2 cellular contexts compared by ENCODE assay signal in the genomic region with DNA sequence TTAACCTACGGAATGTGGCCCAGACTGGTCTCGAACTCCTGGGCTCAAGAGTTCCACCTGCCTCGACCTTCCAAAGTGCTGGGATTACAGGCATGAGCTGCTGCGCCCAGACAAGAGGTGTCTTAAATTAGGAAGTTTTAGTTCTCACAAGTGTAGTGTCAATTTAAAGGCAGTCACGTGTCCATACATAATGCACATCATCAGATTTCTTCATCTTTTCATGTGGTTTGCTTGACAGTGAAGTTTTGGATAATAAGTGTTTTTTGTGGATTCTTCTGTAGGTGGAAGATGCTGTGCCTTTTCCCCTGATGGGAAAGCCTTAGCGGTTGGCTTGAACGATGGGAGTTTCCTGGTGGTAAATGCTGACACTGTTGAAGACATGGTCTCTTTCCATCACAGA.
TF ChIP-seq lines count a peak whose summit lies in the region.

No MANE protein-coding gene starts in this region.

TF ChIP-seq in A549, 52 proteins besides CTCF, POLR2A, EP300 and RAD21 (continued from another document):
- TF ChIP-seq MAX (IDR thresholded peaks at IDR 0.05), result no peak
- TF ChIP-seq CHD2 (IDR thresholded peaks at IDR 0.05; ENCODE audit: low read length, partially characterized antibody), result no peak
- no peak for TF ChIP-seq HOXB13 (CRISPR knock-in tag; IDR thresholded peaks at IDR 0.05; ENCODE audit: low read depth)
- no peak for TF ChIP-seq NPAS2 (CRISPR knock-in tag; IDR thresholded peaks at IDR 0.05; ENCODE audit: borderline replicate concordance)
- no peak for TF ChIP-seq FOSL2 (IDR thresholded peaks at IDR 0.05)
- no peak for TF ChIP-seq FOSL2 (CRISPR knock-in tag; IDR thresholded peaks at IDR 0.05)
- no peak for TF ChIP-seq JUN (IDR thresholded peaks at IDR 0.05)
- TF ChIP-seq ELK1 (IDR thresholded peaks at IDR 0.05; ENCODE audit: low read depth, low read length), result no peak
- no peak for TF ChIP-seq POLR2AphosphoS2 (conservative IDR thresholded peaks at IDR 0.05; ENCODE audit: low read length)
- no peak for TF ChIP-seq BHLHE40 (IDR thresholded peaks at IDR 0.05; ENCODE audit: low read depth, low read length)
- no peak for TF ChIP-seq ZFP36 (IDR thresholded peaks at IDR 0.05; ENCODE audit: borderline replicate concordance, partially characterized antibody)
- TF ChIP-seq REST (IDR thresholded peaks at IDR 0.05), result no peak
- no peak for TF ChIP-seq KDM1A (IDR thresholded peaks at IDR 0.05; ENCODE audit: low read depth)
- TF ChIP-seq, protein P1, sequence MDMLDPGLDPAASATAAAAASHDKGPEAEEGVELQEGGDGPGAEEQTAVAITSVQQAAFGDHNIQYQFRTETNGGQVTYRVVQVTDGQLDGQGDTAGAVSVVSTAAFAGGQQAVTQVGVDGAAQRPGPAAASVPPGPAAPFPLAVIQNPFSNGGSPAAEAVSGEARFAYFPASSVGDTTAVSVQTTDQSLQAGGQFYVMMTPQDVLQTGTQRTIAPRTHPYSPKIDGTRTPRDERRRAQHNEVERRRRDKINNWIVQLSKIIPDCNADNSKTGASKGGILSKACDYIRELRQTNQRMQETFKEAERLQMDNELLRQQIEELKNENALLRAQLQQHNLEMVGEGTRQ (IDR thresholded peaks at IDR 0.05), result no peak
- TF ChIP-seq EHF (CRISPR knock-in tag; IDR thresholded peaks at IDR 0.05), result no peak

TF ChIP-seq in IMR-90, 13 proteins besides CTCF, POLR2A, EP300 and RAD21 (continued from another document):
- TF ChIP-seq, protein P1 (IDR thresholded peaks at IDR 0.05; ENCODE audit: low read depth, low read length), result no peak
- TF ChIP-seq MXI1 (IDR thresholded peaks at IDR 0.05; ENCODE audit: borderline replicate concordance, low read depth, low read length) (no peak), NFE2L2 (IDR thresholded peaks at IDR 0.05; ENCODE audit: low read depth, low read length) (no peak), ELK1 (IDR thresholded peaks at IDR 0.05; ENCODE audit: borderline replicate concordance, low read depth, low read length) (no peak), BHLHE40 (IDR thresholded peaks at IDR 0.05; ENCODE audit: low read depth, low read length) (no peak), SMC3 (IDR thresholded peaks at IDR 0.05; ENCODE audit: low read depth, low read length) (no peak), RFX5 (IDR thresholded peaks at IDR 0.05; ENCODE audit: low read depth, low read length) (no peak), RCOR1 (IDR thresholded peaks at IDR 0.05; ENCODE audit: insufficient replicate concordance, low read length) (no peak)
